ENCODE assay signal across 8 cellular contexts in the genomic region with DNA sequence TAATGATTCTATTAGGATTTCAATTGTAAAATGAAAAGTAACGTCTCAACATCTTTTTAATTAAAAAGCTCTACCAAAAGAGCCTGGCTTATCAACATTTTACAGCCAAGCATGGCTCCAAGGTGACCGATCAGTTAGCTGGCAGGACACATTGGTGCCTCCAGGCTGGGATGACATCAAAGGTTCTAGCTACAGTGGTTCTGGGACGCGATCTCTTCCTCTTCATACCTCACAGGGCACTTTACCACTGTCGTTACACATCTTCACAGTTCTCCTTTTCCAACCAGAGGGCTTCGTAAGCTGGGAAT. TPM values are rescaled to one million over a fixed set of nuclear protein-coding genes. Genes with fewer than 3 reads are reported as not detected.
DNase-seq lines count a peak whose midpoint lies in the region; ATAC-seq and TF ChIP-seq lines count a peak whose summit lies in the region.

No MANE protein-coding gene starts in this region.

- H3K9me2 ChIP-seq in hepatocyte (replicated peaks; ENCODE audit: insufficient read depth): no peaks in the 10 kb centered on the region

- POLR2A ChIA-PET in activated CD8-positive, alpha-beta T cell treated with anti-CD3 and anti-CD28 coated beads for 36 hours (lab: Charles Lee): interaction anchor here (0.6 to 2.3 kb wide), 18 partner anchors 11 to 271 kb away, joined by 3 to 13 read pairs (median 4); partner anchors contain the start of genes CLK1, NIF3L1 and PPIL3

- peak overlapping the region; percentile 74 for H3K4me2 ChIP-seq in hepatocyte

- H3K9me3 ChIP-seq in hepatocyte (ENCODE audit: low read depth): no peaks in the 10 kb centered on the region
- H3K9me3 ChIP-seq in spleen: no peaks in the 10 kb centered on the region

- H4K20me1 ChIP-seq in hepatocyte (ENCODE audit: insufficient read depth, poor library complexity, severe bottlenecking): no peaks in the 10 kb centered on the region

- H3K4me3 ChIP-seq in hepatocyte (peak overlapping the region; percentile 88), spleen (peak overlapping the region; percentile 82 to 99 (median 94))

- peaks cover 72% of the 10 kb centered on the region for H3K79me2 ChIP-seq in hepatocyte

- CTCF ChIA-PET in activated CD8-positive, alpha-beta T cell treated with anti-CD3 and anti-CD28 coated beads for 36 hours (lab: Charles Lee): interaction anchor here (0.9 to 6.1 kb wide), 28 partner anchors 9 to 270 kb away, joined by 3 to 64 read pairs (median 5); partner anchors contain the start of genes CASP10, HYCC2 and NDUFB3

- H3K36me3 Mint-ChIP-seq in activated CD8-positive, alpha-beta T cell treated with anti-CD3 and anti-CD28 coated beads for 36 hours (ENCODE audit: low read depth): peaks cover 24% of the 10 kb centered on the region

- H3K27ac ChIP-seq in hepatocyte: peak overlapping the region; percentile 90
- peak overlapping the region; percentile 83 to 95 (median 92) for H3K27ac ChIP-seq in spleen

- DNase-seq in activated gamma-delta T cell treated with Interleukin-2 at 50 U/mL for 16 hours (peak; percentile 3), activated gamma-delta T cell (lab: John Stamatoyannopoulos, UW) (no peak), hepatocyte (ENCODE audit: low spot score) (no peak), spleen (no peak), RKO (ENCODE audit: low spot score) (no peak), KG1 (lab: John Stamatoyannopoulos, UW) (no peak)
- DNase-seq in activated CD8-positive, alpha-beta T cell treated with anti-CD3 and anti-CD28 coated beads for 36 hours: no peak

- peaks cover 52% of the 10 kb centered on the region for H3K4me1 Mint-ChIP-seq in activated CD8-positive, alpha-beta T cell treated with anti-CD3 and anti-CD28 coated beads for 36 hours (ENCODE audit: low read depth)

- H3K4me1 ChIP-seq in hepatocyte (ENCODE audit: insufficient read depth) (peaks cover 23% of the 10 kb centered on the region), spleen (peaks cover 10 to 69% (median 35%) of the 10 kb centered on the region in 6 donors)

- TF ChIP-seq CTCF in activated CD8-positive, alpha-beta T cell treated with anti-CD3 and anti-CD28 coated beads for 36 hours (IDR thresholded peaks at IDR 0.05): no peak
- no peak for TF ChIP-seq CTCF in hepatocyte (IDR thresholded peaks at IDR 0.05; ENCODE audit: poor library complexity)
- TF ChIP-seq CTCF in spleen (IDR thresholded peaks at IDR 0.05 in 8 of 11, conservative IDR thresholded peaks at IDR 0.05 in 3 of 11): no peak

- TF ChIP-seq POLR2A in spleen (IDR thresholded peaks at IDR 0.05): no peak

- H3K4me3 Mint-ChIP-seq in activated CD8-positive, alpha-beta T cell treated with anti-CD3 and anti-CD28 coated beads for 36 hours: peak overlapping the region; percentile 92

- 2% methylated on average over 6 of the region's 6 CpGs for WGBS in hepatocyte (ENCODE audit: low lambda C conversion rate, missing lambda C conversion rate)
- WGBS in spleen, 5 donors: 0 to 4% (median 2%) methylated on average over 6 of the region's 6 CpGs

- ATAC-seq in HG03045 (IDR thresholded peaks at IDR 0.05; ENCODE audit: unreplicated experiment): peak; percentile 16
- ATAC-seq in activated CD8-positive, alpha-beta T cell treated with anti-CD3 and anti-CD28 coated beads for 36 hours: peak; percentile 14

- H3K27ac Mint-ChIP-seq in activated CD8-positive, alpha-beta T cell treated with anti-CD3 and anti-CD28 coated beads for 36 hours: peak overlapping the region; percentile 96

- no peaks in the 10 kb centered on the region for H3K27me3 ChIP-seq in hepatocyte
- H3K27me3 ChIP-seq in spleen (replicated peaks in 1 of 7): no peaks in the 10 kb centered on the region

- peak overlapping the region; percentile 72 for H2AFZ ChIP-seq in hepatocyte

- no peaks in the 10 kb centered on the region for H3K27me3 Mint-ChIP-seq in activated CD8-positive, alpha-beta T cell treated with anti-CD3 and anti-CD28 coated beads for 36 hours

- intact Hi-C loops in activated CD8-positive, alpha-beta T cell treated with anti-CD3 and anti-CD28 coated beads for 36 hours (cut with micrococcal nuclease): loop anchor here (5.0 kb wide), 1 partner anchor 105 kb away; no protein-coding TSS in a partner anchor
- intact Hi-C loops in spleen (cut with DNase I; ENCODE audit: low total_unique reads): no loop called here

- H3K36me3 ChIP-seq in hepatocyte (replicated peaks; ENCODE audit: insufficient read depth, low read depth) (no peaks in the 10 kb centered on the region), spleen (peaks cover 0 to 21% (median 7%) of the 10 kb centered on the region in 6 donors)

- no peaks in the 10 kb centered on the region for H3K9me3 Mint-ChIP-seq in activated CD8-positive, alpha-beta T cell treated with anti-CD3 and anti-CD28 coated beads for 36 hours

RNA-seq across cellular contexts. Expression of gene ORC2, which starts 0.7 kb away (rescaled TPM):
- total RNA-seq in activated CD8-positive, alpha-beta T cell treated with anti-CD3 and anti-CD28 coated beads for 36 hours: 10 to 100 TPM; 51.3 to 59.2 TPM
- total RNA-seq in hepatocyte (15.2 and 18.1 TPM in 2 replicates), spleen (10 to 100 TPM; 20.5 to 39.1 (median 35.7) TPM)
- polyA plus RNA-seq in hepatocyte (10.5 and 11.4 TPM in 2 replicates), spleen (10 to 100 TPM in 1 of 3 donors, 1 to 10 TPM in 2; 6.9 to 14.5 (median 8.0) TPM)
